ENCODE assay signal across 2 cellular contexts in the genomic region with DNA sequence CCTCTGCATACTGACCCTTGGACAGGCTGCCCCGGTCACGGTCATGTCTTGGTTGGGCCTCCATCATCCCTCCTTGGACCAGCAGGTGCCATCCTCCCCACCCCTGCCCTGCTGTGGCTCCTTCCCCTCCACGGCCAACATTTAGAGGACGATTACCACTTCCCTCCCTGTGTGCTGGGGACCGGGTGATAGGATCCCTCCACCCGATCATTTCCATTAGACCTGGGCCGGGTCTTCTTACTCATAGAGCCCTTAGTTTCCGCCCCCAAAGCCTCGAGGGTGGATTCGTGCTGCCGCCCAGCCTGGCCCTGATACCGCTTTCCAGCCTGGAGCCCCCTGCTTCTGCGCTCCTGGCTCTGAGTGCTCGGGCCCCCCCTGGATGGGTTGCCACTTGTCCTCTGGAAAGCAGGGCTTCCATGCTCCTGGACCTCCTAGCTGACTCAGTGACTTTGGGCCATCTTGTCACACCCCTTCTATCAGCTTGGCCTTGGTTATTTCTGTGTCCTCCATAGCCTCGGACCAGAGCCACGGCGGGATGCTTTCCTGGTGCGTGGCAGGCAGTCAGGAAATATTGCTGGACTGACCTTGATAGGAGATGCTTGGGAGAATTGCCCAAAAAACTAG.
TF ChIP-seq lines count a peak whose summit lies in the region.

No MANE protein-coding gene starts in this region.

TF ChIP-seq in SK-N-SH, 30 proteins besides CTCF, POLR2A, EP300 and RAD21 (continued from another document):
- TF ChIP-seq GABPA (IDR thresholded peaks at IDR 0.05; ENCODE audit: low read depth) (no peak), MAX (IDR thresholded peaks at IDR 0.05; ENCODE audit: low read depth) (no peak), YY1 (IDR thresholded peaks at IDR 0.05; ENCODE audit: low read depth) (no peak), FOXM1 (IDR thresholded peaks at IDR 0.05; ENCODE audit: low read depth) (no peak)
- TF ChIP-seq, protein P1, sequence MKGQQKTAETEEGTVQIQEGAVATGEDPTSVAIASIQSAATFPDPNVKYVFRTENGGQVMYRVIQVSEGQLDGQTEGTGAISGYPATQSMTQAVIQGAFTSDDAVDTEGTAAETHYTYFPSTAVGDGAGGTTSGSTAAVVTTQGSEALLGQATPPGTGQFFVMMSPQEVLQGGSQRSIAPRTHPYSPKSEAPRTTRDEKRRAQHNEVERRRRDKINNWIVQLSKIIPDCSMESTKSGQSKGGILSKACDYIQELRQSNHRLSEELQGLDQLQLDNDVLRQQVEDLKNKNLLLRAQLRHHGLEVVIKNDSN (IDR thresholded peaks at IDR 0.05; ENCODE audit: borderline replicate concordance, low read depth): no peak
TF ChIP-seq in SK-N-SH: peak in this region for 0.

TF ChIP-seq in SK-N-SH treated with all-trans-retinoic acid at 6 μM for 48 hours, 23 proteins besides CTCF, POLR2A, EP300 and RAD21 (continued from another document):
- TF ChIP-seq, protein P2, sequence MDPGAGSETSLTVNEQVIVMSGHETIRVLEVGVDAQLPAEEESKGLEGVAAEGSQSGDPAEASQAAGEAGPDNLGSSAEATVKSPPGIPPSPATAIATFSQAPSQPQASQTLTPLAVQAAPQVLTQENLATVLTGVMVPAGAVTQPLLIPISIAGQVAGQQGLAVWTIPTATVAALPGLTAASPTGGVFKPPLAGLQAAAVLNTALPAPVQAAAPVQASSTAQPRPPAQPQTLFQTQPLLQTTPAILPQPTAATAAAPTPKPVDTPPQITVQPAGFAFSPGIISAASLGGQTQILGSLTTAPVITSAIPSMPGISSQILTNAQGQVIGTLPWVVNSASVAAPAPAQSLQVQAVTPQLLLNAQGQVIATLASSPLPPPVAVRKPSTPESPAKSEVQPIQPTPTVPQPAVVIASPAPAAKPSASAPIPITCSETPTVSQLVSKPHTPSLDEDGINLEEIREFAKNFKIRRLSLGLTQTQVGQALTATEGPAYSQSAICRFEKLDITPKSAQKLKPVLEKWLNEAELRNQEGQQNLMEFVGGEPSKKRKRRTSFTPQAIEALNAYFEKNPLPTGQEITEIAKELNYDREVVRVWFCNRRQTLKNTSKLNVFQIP (CRISPR knock-in tag; IDR thresholded peaks at IDR 0.05; ENCODE audit: borderline replicate concordance, low read depth): no peak
- no peak for TF ChIP-seq ISL1 (CRISPR knock-in tag; IDR thresholded peaks at IDR 0.05)
- TF ChIP-seq, protein P3, sequence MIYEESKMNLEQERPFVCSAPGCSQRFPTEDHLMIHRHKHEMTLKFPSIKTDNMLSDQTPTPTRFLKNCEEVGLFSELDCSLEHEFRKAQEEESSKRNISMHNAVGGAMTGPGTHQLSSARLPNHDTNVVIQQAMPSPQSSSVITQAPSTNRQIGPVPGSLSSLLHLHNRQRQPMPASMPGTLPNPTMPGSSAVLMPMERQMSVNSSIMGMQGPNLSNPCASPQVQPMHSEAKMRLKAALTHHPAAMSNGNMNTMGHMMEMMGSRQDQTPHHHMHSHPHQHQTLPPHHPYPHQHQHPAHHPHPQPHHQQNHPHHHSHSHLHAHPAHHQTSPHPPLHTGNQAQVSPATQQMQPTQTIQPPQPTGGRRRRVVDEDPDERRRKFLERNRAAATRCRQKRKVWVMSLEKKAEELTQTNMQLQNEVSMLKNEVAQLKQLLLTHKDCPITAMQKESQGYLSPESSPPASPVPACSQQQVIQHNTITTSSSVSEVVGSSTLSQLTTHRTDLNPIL (CRISPR knock-in tag; IDR thresholded peaks at IDR 0.05; ENCODE audit: low read depth): no peak
